Comparison of ENCODE assay signal across 17 cellular contexts in genomic region chr22:39303358-39303757, GRCh38.
"Had no signal": no experiment of that assay in that cellular context is flagged by ENCODE, and none has a peak within 500 bp of the region (broad histone marks: within the 10 kb centered on the region; RNA-seq: fewer than 3 reads in every experiment).

No MANE protein-coding gene starts in this region.

- H2AFZ ChIP-seq: hepatocyte had no signal

- H3K4me3 Mint-ChIP-seq: endodermal cell, memory B cell, mesothelial cell of epicardium, nephron had no signal

- H3K4me2 ChIP-seq: hepatocyte had no signal

- H3K4me3 ChIP-seq: colonic mucosa, hepatocyte, lower lobe of right lung, right atrium auricular region had no signal

- H3K27ac Mint-ChIP-seq: endodermal cell, memory B cell, mesothelial cell of epicardium, nephron had no signal

- H3K27me3 Mint-ChIP-seq: memory B cell had no signal

- H3K27ac ChIP-seq: colonic mucosa, foreskin keratinocyte, hepatocyte, lower lobe of right lung, right atrium auricular region had no signal

- H3K9me3 Mint-ChIP-seq: memory B cell, mesothelial cell of epicardium, nephron had no signal

- H3K9me3 ChIP-seq: colonic mucosa, lower lobe of right lung, right atrium auricular region had no signal

- ATAC-seq: foreskin keratinocyte, lower lobe of right lung had no signal

- H3K27me3 ChIP-seq: colonic mucosa, foreskin keratinocyte, hepatocyte, right atrium auricular region had no signal

- H3K36me3 ChIP-seq: colonic mucosa, lower lobe of right lung, right atrium auricular region had no signal

- H3K36me3 Mint-ChIP-seq: memory B cell, mesothelial cell of epicardium had no signal

- H3K79me2 ChIP-seq: hepatocyte had no signal

- H3K4me1 ChIP-seq: colonic mucosa, foreskin keratinocyte had no signal

- DNase-seq: colonic mucosa; effector CD4-positive, alpha-beta T cell; endodermal cell; erythroblast; foreskin keratinocyte; head of caudate nucleus; kidney glomerular epithelial cell; lower lobe of right lung; small intestine; stimulated activated CD4-positive, alpha-beta T cell treated with anti-CD3 and anti-CD28 coated beads, Interleukin-12 subunit alpha, Interleukin-12 subunit beta, amount 100 ng/mL, for 4 hours; stimulated activated naive CD4-positive, alpha-beta T cell treated with Interleukin-2 at 50 U/mL for 16 hours; trophoblast cell had no signal
